ENCODE assay signal across 15 cellular contexts in genomic region chr5:89187268-89187667, GRCh38.
A peak's percentile ranks its signal among the peaks of the same experiment; 100 is the strongest.
DNase-seq lines count a peak whose midpoint lies in the region; ATAC-seq and TF ChIP-seq lines count a peak whose summit lies in the region.
"Had no signal": no experiment of that assay in that cellular context is flagged by ENCODE, and none has a peak within 500 bp of the region (broad histone marks: within the 10 kb centered on the region; RNA-seq: fewer than 3 reads in every experiment).

No MANE protein-coding gene starts in this region.

- ATAC-seq in GM18909 (IDR thresholded peaks at IDR 0.05; ENCODE audit: poor library complexity, unreplicated experiment): peak; percentile 57
- ATAC-seq in HG03175 (IDR thresholded peaks at IDR 0.05; ENCODE audit: unreplicated experiment): peak; percentile 32
- no peak for ATAC-seq in GM18498 (IDR thresholded peaks at IDR 0.05; ENCODE audit: unreplicated experiment)
- no peak for ATAC-seq in SK-N-SH treated with all-trans-retinoic acid at 6 μM for 48 hours
- ATAC-seq: CD8-positive, alpha-beta T cell had no signal

- no peak for TF ChIP-seq CTCF in VCaP (conservative IDR thresholded peaks at IDR 0.05)

- DNase-seq in NCI-H524 treated with DMSO at 0.1 percent for 48 hours (lab: John Stamatoyannopoulos, UW): no peak
- DNase-seq in iPS-NIHi7 (ENCODE audit: extremely low spot score): no peak
- DNase-seq: 8988T; Calu3; CD8-positive, alpha-beta T cell; DMS79 treated with DMSO at 0.1 percent for 48 hours; GF-D8; GM23248 had no signal

- peak overlapping the region; percentile 16; the same call in 1 of the 2 replicates for H3K27ac ChIP-seq in VCaP
- H3K27ac ChIP-seq: BLaER1 treated with 17β-estradiol and CSF1 and Interleukin-3, amounts not matched to agents 10 nM and 100 nM; GM23248; HL-60 had no signal

TF ChIP-seq in SK-N-SH treated with all-trans-retinoic acid at 6 μM for 48 hours, 23 proteins besides CTCF, POLR2A, EP300 and RAD21:
- TF ChIP-seq ZNF565 (CRISPR knock-in tag; conservative IDR thresholded peaks at IDR 0.05; ENCODE audit: low read depth) (no peak), TCF4 (CRISPR knock-in tag; IDR thresholded peaks at IDR 0.05; ENCODE audit: borderline replicate concordance) (no peak), ZNF8 (CRISPR knock-in tag; IDR thresholded peaks at IDR 0.05) (no peak), CSDC2 (CRISPR knock-in tag; IDR thresholded peaks at IDR 0.05) (no peak), SNAI2 (CRISPR knock-in tag; IDR thresholded peaks at IDR 0.05) (no peak), ESRRG (CRISPR knock-in tag; IDR thresholded peaks at IDR 0.05) (no peak), BACH2 (CRISPR knock-in tag; IDR thresholded peaks at IDR 0.05; ENCODE audit: borderline replicate concordance) (no peak), RARB (CRISPR knock-in tag; IDR thresholded peaks at IDR 0.05) (no peak), TOX (CRISPR knock-in tag; IDR thresholded peaks at IDR 0.05; ENCODE audit: borderline replicate concordance) (no peak), ZFP3 (CRISPR knock-in tag; IDR thresholded peaks at IDR 0.05) (no peak), OSR1 (CRISPR knock-in tag; IDR thresholded peaks at IDR 0.05) (no peak), CREB5 (CRISPR knock-in tag; IDR thresholded peaks at IDR 0.05; ENCODE audit: low read depth) (no peak), ZNF70 (CRISPR knock-in tag; IDR thresholded peaks at IDR 0.05) (no peak), ZC3H10 (CRISPR knock-in tag; IDR thresholded peaks at IDR 0.05) (no peak), PATZ1 (CRISPR knock-in tag; IDR thresholded peaks at IDR 0.05; ENCODE audit: borderline replicate concordance) (no peak), PPARA (CRISPR knock-in tag; IDR thresholded peaks at IDR 0.05; ENCODE audit: borderline replicate concordance) (no peak)
- TF ChIP-seq, protein P1, sequence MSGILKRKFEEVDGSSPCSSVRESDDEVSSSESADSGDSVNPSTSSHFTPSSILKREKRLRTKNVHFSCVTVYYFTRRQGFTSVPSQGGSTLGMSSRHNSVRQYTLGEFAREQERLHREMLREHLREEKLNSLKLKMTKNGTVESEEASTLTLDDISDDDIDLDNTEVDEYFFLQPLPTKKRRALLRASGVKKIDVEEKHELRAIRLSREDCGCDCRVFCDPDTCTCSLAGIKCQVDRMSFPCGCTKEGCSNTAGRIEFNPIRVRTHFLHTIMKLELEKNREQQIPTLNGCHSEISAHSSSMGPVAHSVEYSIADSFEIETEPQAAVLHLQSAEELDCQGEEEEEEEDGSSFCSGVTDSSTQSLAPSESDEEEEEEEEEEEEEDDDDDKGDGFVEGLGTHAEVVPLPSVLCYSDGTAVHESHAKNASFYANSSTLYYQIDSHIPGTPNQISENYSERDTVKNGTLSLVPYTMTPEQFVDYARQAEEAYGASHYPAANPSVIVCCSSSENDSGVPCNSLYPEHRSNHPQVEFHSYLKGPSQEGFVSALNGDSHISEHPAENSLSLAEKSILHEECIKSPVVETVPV (CRISPR knock-in tag; IDR thresholded peaks at IDR 0.05): no peak
- TF ChIP-seq, protein P2, sequence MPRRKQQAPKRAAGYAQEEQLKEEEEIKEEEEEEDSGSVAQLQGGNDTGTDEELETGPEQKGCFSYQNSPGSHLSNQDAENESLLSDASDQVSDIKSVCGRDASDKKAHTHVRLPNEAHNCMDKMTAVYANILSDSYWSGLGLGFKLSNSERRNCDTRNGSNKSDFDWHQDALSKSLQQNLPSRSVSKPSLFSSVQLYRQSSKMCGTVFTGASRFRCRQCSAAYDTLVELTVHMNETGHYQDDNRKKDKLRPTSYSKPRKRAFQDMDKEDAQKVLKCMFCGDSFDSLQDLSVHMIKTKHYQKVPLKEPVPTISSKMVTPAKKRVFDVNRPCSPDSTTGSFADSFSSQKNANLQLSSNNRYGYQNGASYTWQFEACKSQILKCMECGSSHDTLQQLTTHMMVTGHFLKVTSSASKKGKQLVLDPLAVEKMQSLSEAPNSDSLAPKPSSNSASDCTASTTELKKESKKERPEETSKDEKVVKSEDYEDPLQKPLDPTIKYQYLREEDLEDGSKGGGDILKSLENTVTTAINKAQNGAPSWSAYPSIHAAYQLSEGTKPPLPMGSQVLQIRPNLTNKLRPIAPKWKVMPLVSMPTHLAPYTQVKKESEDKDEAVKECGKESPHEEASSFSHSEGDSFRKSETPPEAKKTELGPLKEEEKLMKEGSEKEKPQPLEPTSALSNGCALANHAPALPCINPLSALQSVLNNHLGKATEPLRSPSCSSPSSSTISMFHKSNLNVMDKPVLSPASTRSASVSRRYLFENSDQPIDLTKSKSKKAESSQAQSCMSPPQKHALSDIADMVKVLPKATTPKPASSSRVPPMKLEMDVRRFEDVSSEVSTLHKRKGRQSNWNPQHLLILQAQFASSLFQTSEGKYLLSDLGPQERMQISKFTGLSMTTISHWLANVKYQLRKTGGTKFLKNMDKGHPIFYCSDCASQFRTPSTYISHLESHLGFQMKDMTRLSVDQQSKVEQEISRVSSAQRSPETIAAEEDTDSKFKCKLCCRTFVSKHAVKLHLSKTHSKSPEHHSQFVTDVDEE (CRISPR knock-in tag; IDR thresholded peaks at IDR 0.05): no peak
- TF ChIP-seq, protein P3, sequence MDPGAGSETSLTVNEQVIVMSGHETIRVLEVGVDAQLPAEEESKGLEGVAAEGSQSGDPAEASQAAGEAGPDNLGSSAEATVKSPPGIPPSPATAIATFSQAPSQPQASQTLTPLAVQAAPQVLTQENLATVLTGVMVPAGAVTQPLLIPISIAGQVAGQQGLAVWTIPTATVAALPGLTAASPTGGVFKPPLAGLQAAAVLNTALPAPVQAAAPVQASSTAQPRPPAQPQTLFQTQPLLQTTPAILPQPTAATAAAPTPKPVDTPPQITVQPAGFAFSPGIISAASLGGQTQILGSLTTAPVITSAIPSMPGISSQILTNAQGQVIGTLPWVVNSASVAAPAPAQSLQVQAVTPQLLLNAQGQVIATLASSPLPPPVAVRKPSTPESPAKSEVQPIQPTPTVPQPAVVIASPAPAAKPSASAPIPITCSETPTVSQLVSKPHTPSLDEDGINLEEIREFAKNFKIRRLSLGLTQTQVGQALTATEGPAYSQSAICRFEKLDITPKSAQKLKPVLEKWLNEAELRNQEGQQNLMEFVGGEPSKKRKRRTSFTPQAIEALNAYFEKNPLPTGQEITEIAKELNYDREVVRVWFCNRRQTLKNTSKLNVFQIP (CRISPR knock-in tag; IDR thresholded peaks at IDR 0.05; ENCODE audit: borderline replicate concordance, low read depth): no peak

Comparison
In these comparisons a context has a peak if more than half of its experiments do, and no peak if none do; other contexts are left out.
1. ATAC-seq: peak in GM18909 (single experiment) and HG03175 (single experiment); none in GM18498 (single experiment) and SK-N-SH treated with all-trans-retinoic acid at 6 μM for 48 hours (single experiment).